Comparison of ENCODE assay signal across 18 cellular contexts in genomic region chr6:93139408-93140081, GRCh38.
A peak's percentile ranks its signal among the peaks of the same experiment; 100 is the strongest.
DNase-seq lines count a peak whose midpoint lies in the region; ATAC-seq and TF ChIP-seq lines count a peak whose summit lies in the region.
"Had no signal": no experiment of that assay in that cellular context is flagged by ENCODE, and none has a peak within 500 bp of the region (broad histone marks: within the 10 kb centered on the region; RNA-seq: fewer than 3 reads in every experiment).

No MANE protein-coding gene starts in this region.

- H3K4me3 Mint-ChIP-seq in glutamatergic neuron (ENCODE audit: unreplicated experiment), result no peak overlapping the region
- H3K4me3 Mint-ChIP-seq: CD8-positive, alpha-beta memory T cell; central memory CD8-positive, alpha-beta T cell; neural progenitor cell; T-cell had no signal

- no peaks in the 10 kb centered on the region for H3K27me3 Mint-ChIP-seq in glutamatergic neuron (ENCODE audit: unreplicated experiment)
- H3K27me3 Mint-ChIP-seq: CD8-positive, alpha-beta memory T cell; central memory CD8-positive, alpha-beta T cell; T-cell had no signal

- in situ Hi-C loops in SK-MEL-5 (cut with HindIII; ENCODE audit: low pct_unique_long_range_greater_than_20kb, low sequenced_read_pairs), result no loop called here

- peak; percentile 81 for ATAC-seq in GM18867 (IDR thresholded peaks at IDR 0.05; ENCODE audit: unreplicated experiment)
- peak; percentile 56 for ATAC-seq in GM21576 (IDR thresholded peaks at IDR 0.05; ENCODE audit: unreplicated experiment)
- peak; percentile 77 for ATAC-seq in HG03108 (IDR thresholded peaks at IDR 0.05; ENCODE audit: unreplicated experiment)
- ATAC-seq in HG03025 (IDR thresholded peaks at IDR 0.05; ENCODE audit: low FRiP score, unreplicated experiment), result no peak
- ATAC-seq: left lung, T-cell had no signal

- no peak for TF ChIP-seq CTCF in glutamatergic neuron (IDR thresholded peaks at IDR 0.05; ENCODE audit: partially characterized antibody, unreplicated experiment)

- H3K4me1 Mint-ChIP-seq in glutamatergic neuron (ENCODE audit: low read depth, unreplicated experiment), result no peaks in the 10 kb centered on the region
- H3K4me1 Mint-ChIP-seq: CD8-positive, alpha-beta memory T cell; central memory CD8-positive, alpha-beta T cell; neural progenitor cell; T-cell had no signal

- no peak overlapping the region for H3K27ac Mint-ChIP-seq in glutamatergic neuron (ENCODE audit: unreplicated experiment)
- H3K27ac Mint-ChIP-seq: CD8-positive, alpha-beta memory T cell; neural progenitor cell; T-cell had no signal

- no peaks in the 10 kb centered on the region for H3K9me3 Mint-ChIP-seq in glutamatergic neuron (ENCODE audit: unreplicated experiment)
- H3K9me3 Mint-ChIP-seq: neural progenitor cell had no signal

- DNase-seq in SK-MEL-5 (ENCODE audit: low read depth, low spot score) (peak; percentile 72), nucleus accumbens (lab: John Stamatoyannopoulos, UW) (no peak), glutamatergic neuron (no peak), middle frontal gyrus (ENCODE audit: extremely low spot score, low spot score) (no peak)
- DNase-seq: CD8-positive, alpha-beta memory T cell; DMS79 treated with DMSO at 0.1 percent for 48 hours; left lung; midbrain; NCI-H1436; NCI-H345; stimulated activated CD8-positive, alpha-beta memory T cell treated with anti-CD3 and anti-CD28 coated beads, Interleukin-4, amount 100 ng/mL, for 48 hours; T-cell had no signal

- H3K36me3 Mint-ChIP-seq in glutamatergic neuron (ENCODE audit: unreplicated experiment), result no peaks in the 10 kb centered on the region
- H3K36me3 Mint-ChIP-seq: neural progenitor cell, T-cell had no signal
